ENCODE assay signal across 2 cellular contexts in the genomic region with DNA sequence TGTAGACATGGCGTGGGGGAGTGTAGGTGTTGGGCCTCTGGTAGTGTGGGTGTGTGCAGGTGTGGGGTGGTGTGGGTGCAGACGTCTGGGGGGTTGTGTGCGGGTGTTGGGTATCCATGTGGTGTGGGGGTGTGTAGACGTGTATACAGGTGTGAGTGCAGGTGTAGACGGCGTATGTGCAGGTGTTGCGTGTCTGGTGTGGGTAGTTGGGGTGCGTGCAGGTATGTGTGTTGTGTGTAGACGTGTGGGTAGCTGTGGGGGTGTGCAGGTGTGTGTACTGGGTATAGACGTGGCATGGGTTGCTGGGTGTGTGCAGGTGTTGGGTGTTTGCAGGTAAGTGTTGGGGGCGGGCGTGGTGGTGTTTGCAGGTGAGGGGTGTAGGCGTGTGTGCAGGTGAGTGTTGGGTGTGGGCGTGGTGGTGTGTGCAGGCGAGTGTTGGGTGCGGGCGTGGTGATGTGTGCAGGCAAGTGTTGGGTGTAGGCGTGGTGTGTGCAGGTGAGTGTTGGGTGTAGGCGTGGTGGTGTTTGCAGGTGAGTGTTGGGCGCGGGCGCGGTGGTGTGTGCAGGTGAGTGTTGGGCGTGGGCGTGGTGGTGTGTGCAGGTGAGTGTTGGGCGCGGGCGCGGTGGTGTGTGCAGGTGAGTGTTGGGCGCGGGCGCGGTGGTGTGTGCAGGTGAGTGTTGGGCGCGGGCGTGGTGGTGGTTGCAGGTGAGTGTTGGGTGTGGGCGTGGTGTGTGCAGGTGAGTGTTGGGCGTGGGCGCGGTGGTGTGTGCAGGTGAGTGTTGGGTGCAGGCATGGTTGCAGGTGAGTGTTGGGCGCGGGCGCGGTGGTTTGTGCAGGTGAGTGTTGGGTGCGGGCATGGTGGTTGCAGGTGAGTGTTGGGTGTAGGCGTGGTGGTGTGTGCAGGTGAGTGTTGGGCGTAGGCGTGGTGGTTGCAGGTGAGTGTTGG.
TF ChIP-seq lines count a peak whose summit lies in the region.

No MANE protein-coding gene starts in this region.

TF ChIP-seq in HEK293, 187 proteins besides CTCF, POLR2A, EP300 and RAD21:
- peak; percentile 96 for TF ChIP-seq KLF8 (tag by site-specific recombination; IDR thresholded peaks at IDR 0.05)
- TF ChIP-seq ZNF521 (tag by site-specific recombination; IDR thresholded peaks at IDR 0.05) = no peak
- TF ChIP-seq ZEB2 (tag by site-specific recombination; IDR thresholded peaks at IDR 0.05) = peak; percentile 93
- TF ChIP-seq ZNF792 (tag by site-specific recombination; IDR thresholded peaks at IDR 0.05) = no peak
- TF ChIP-seq EGR2 (tag by site-specific recombination; IDR thresholded peaks at IDR 0.05; ENCODE audit: low read depth) = peak; percentile 95
- TF ChIP-seq ZNF585B (tag by site-specific recombination; IDR thresholded peaks at IDR 0.05) = no peak
- TF ChIP-seq ZFHX2 (tag by site-specific recombination; conservative IDR thresholded peaks at IDR 0.05) = peak; percentile 95
- TF ChIP-seq HOXA7 (CRISPR knock-in tag; IDR thresholded peaks at IDR 0.05; ENCODE audit: borderline replicate concordance) = no peak
- peak; percentile 54; the same call in 1 of the 2 replicates for TF ChIP-seq ZNF157 (tag by site-specific recombination; IDR thresholded peaks at IDR 0.05)
- no peak for TF ChIP-seq ZNF555 (tag by site-specific recombination; conservative IDR thresholded peaks at IDR 0.05)
- no peak for TF ChIP-seq ZNF335 (tag by site-specific recombination; conservative IDR thresholded peaks at IDR 0.05)
- TF ChIP-seq, protein P1, sequence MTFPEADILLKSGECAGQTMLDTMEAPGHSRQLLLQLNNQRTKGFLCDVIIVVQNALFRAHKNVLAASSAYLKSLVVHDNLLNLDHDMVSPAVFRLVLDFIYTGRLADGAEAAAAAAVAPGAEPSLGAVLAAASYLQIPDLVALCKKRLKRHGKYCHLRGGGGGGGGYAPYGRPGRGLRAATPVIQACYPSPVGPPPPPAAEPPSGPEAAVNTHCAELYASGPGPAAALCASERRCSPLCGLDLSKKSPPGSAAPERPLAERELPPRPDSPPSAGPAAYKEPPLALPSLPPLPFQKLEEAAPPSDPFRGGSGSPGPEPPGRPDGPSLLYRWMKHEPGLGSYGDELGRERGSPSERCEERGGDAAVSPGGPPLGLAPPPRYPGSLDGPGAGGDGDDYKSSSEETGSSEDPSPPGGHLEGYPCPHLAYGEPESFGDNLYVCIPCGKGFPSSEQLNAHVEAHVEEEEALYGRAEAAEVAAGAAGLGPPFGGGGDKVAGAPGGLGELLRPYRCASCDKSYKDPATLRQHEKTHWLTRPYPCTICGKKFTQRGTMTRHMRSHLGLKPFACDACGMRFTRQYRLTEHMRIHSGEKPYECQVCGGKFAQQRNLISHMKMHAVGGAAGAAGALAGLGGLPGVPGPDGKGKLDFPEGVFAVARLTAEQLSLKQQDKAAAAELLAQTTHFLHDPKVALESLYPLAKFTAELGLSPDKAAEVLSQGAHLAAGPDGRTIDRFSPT (tag by site-specific recombination; IDR thresholded peaks at IDR 0.05) = peak; percentile 57; the same call in 1 of the 2 replicates
- TF ChIP-seq, protein P2, sequence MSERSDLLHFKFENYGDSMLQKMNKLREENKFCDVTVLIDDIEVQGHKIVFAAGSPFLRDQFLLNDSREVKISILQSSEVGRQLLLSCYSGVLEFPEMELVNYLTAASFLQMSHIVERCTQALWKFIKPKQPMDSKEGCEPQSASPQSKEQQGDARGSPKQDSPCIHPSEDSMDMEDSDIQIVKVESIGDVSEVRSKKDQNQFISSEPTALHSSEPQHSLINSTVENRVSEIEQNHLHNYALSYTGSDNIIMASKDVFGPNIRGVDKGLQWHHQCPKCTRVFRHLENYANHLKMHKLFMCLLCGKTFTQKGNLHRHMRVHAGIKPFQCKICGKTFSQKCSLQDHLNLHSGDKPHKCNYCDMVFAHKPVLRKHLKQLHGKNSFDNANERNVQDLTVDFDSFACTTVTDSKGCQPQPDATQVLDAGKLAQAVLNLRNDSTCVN (tag by site-specific recombination; optimal IDR thresholded peaks at IDR 0.05) = no peak

TF ChIP-seq in GM12878, 131 proteins besides CTCF, POLR2A, EP300 and RAD21:
- TF ChIP-seq POLR2AphosphoS5 (IDR thresholded peaks at IDR 0.05; ENCODE audit: low read length) = peak; percentile 43
- TF ChIP-seq MTA3 (IDR thresholded peaks at IDR 0.05; ENCODE audit: borderline replicate concordance, low read length) = no peak
- no peak for TF ChIP-seq ZBED1 (IDR thresholded peaks at IDR 0.05; ENCODE audit: borderline replicate concordance)
